20 cellular contexts compared by ENCODE assay signal in genomic region chr18:40553029-40553428, GRCh38.
A peak's percentile ranks its signal among the peaks of the same experiment; 100 is the strongest.
DNase-seq lines count a peak whose midpoint lies in the region; ATAC-seq and TF ChIP-seq lines count a peak whose summit lies in the region.
"Had no signal": no experiment of that assay in that cellular context is flagged by ENCODE, and none has a peak within 500 bp of the region (broad histone marks: within the 10 kb centered on the region; RNA-seq: fewer than 3 reads in every experiment).

No MANE protein-coding gene starts in this region.

- H3K18ac ChIP-seq in IMR-90 (ENCODE audit: low read depth, low read length): peak overlapping the region; percentile 67; the same call in 1 of the 2 replicates

- no peaks in the 10 kb centered on the region for H3K9me3 Mint-ChIP-seq in stimulated activated memory B cell treated with anti-CD40 and anti-IgM and Interleukin-4, amounts not matched to agents 10 μg/mL and 1 μg/mL and 100 μg/mL, for 72 hours

- CTCF ChIA-PET in IMR-90 (lab: Yijun Ruan, JAX) (interaction anchor here (0.8 to 1.1 kb wide), 2 partner anchors 10 to 22 kb away, joined by 3 read pairs; no protein-coding TSS in a partner anchor), mammary epithelial cell (lab: Charles Lee; ENCODE audit: low non-redundant PET) (no interaction called here)

- H3K23ac ChIP-seq in IMR-90 (ENCODE audit: low read depth, low read length): peak overlapping the region; percentile 40; the same call in 1 of the 2 replicates

- H2BK5ac ChIP-seq in IMR-90 (ENCODE audit: low read depth, low read length, poor library complexity, severe bottlenecking): no peak overlapping the region

- H3K36me3 Mint-ChIP-seq in stimulated activated memory B cell treated with anti-CD40 and anti-IgM and Interleukin-4, amounts not matched to agents 10 μg/mL and 1 μg/mL and 100 μg/mL, for 72 hours: no peaks in the 10 kb centered on the region
- no peaks in the 10 kb centered on the region for H3K36me3 Mint-ChIP-seq in T-helper 17 cell (ENCODE audit: low read depth)

- DNase-seq in A172 (ENCODE audit: low spot score) (peak; percentile 35), IMR-90 (peak; percentile 11), mammary epithelial cell (peak; percentile 49), iris pigment epithelial cell (ENCODE audit: low read depth) (peak; percentile 25), Kasumi-1 (lab: John Stamatoyannopoulos, UW) (no peak), T-helper 17 cell (no peak)
- DNase-seq: CD4-positive, alpha-beta T cell; GF-D8; GOT3; NCI-H1048; NCI-H1436; NCI-H2029; NCI-H2171 treated with DMSO at 0.1 percent for 48 hours; NCI-H510A; NCI-H748 treated with DMSO at 0.1 percent for 48 hours; NK-92 treated with Interleukin-12 subunit alpha and Interleukin-12 subunit beta, amount 100 ng/mL, for 24 hours; Right ventricle myocardium superior had no signal

- H3K4me3 Mint-ChIP-seq in stimulated activated memory B cell treated with anti-CD40 and anti-IgM and Interleukin-4, amounts not matched to agents 10 μg/mL and 1 μg/mL and 100 μg/mL, for 72 hours: no peak overlapping the region
- no peak overlapping the region for H3K4me3 Mint-ChIP-seq in T-helper 17 cell
- H3K4me3 Mint-ChIP-seq: CD4-positive, alpha-beta T cell had no signal

- no peak for TF ChIP-seq RAD21 in IMR-90 (IDR thresholded peaks at IDR 0.05; ENCODE audit: low read length)

- H4K8ac ChIP-seq in IMR-90 (ENCODE audit: low read depth in 2 of 2, low read length in 2 of 2): peak overlapping the region in 1 of 2 experiments; percentile 40; a peak in 2 of 4 replicates

- peak overlapping the region; percentile 80 for H2BK20ac ChIP-seq in IMR-90 (ENCODE audit: low read depth, low read length)

- H3K79me2 ChIP-seq in mammary epithelial cell (ENCODE audit: insufficient read depth, low read length): no peaks in the 10 kb centered on the region

- H3K9me1 ChIP-seq in IMR-90 (ENCODE audit: insufficient read depth, low read length): peaks cover 6% of the 10 kb centered on the region; the same call in 1 of the 2 replicates

- ATAC-seq in IMR-90 (ENCODE audit: low read depth) (no peak), T-helper 17 cell (no peak)
- no peak for ATAC-seq in stimulated activated memory B cell treated with anti-CD40 and anti-IgM and Interleukin-4, amounts not matched to agents 10 μg/mL and 1 μg/mL and 100 μg/mL, for 72 hours
- ATAC-seq: A549, K562 had no signal

- no peak overlapping the region for H3K27ac ChIP-seq in IMR-90 (ENCODE audit: insufficient read depth, low read length)
- no peak overlapping the region for H3K27ac ChIP-seq in mammary epithelial cell (ENCODE audit: insufficient read depth, low read depth, low read length)
- H3K27ac ChIP-seq: A549 had no signal

- dilution Hi-C loops in IMR-90 (cut with HindIII; ENCODE audit: low sequenced_read_pairs, unreplicated experiment): no loop called here
- dilution Hi-C loops in mammary epithelial cell (cut with HindIII; ENCODE audit: low sequenced_read_pairs): no loop called here

- no peaks in the 10 kb centered on the region for H3K4me1 Mint-ChIP-seq in stimulated activated memory B cell treated with anti-CD40 and anti-IgM and Interleukin-4, amounts not matched to agents 10 μg/mL and 1 μg/mL and 100 μg/mL, for 72 hours
- H3K4me1 Mint-ChIP-seq in T-helper 17 cell: no peaks in the 10 kb centered on the region

- peak overlapping the region; percentile 57; the same call in 1 of the 3 replicates for H2BK15ac ChIP-seq in IMR-90 (ENCODE audit: low read depth, low read length)

- H3K4me1 ChIP-seq in IMR-90 (ENCODE audit: control insufficient read depth, insufficient read depth, low read length): peaks cover 14% of the 10 kb centered on the region
- H3K4me1 ChIP-seq in mammary epithelial cell (ENCODE audit: insufficient read depth, low read length): peaks cover 16% of the 10 kb centered on the region
- H3K4me1 ChIP-seq: A549 had no signal

- H3K27me3 ChIP-seq in IMR-90 (ENCODE audit: control insufficient read depth, insufficient read depth, low read length) (no peaks in the 10 kb centered on the region), mammary epithelial cell (ENCODE audit: insufficient read depth, low read length) (no peaks in the 10 kb centered on the region)

- no peak overlapping the region for H3K9ac ChIP-seq in IMR-90 (ENCODE audit: low read depth, low read length)
- H3K9ac ChIP-seq in mammary epithelial cell (ENCODE audit: insufficient read depth, low read length): no peak overlapping the region

- H3K4me2 ChIP-seq in IMR-90 (ENCODE audit: low read depth, low read length) (no peak overlapping the region; the same call in 1 of the 2 replicates), mammary epithelial cell (ENCODE audit: insufficient read depth, low read depth, low read length) (peak overlapping the region; percentile 33)
- H3K4me2 ChIP-seq: A549 had no signal

- H2AK9ac ChIP-seq in IMR-90 (replicated peaks; ENCODE audit: low read depth, low read length, poor library complexity): no peak overlapping the region

- 0 out of 2 replicates have a peak overlapping the region, but pooled peaks have one; percentile 10 for H2AK5ac ChIP-seq in IMR-90 (ENCODE audit: low read depth, low read length)

- in situ Hi-C loops in IMR-90 (cut with MboI; ENCODE audit: low sequenced_read_pairs) (no loop called here), mammary epithelial cell (cut with MboI; ENCODE audit: low sequenced_read_pairs in 2 of 2) (no loop called here)

- H3K14ac ChIP-seq in IMR-90 (replicated peaks; ENCODE audit: low read depth, low read length): peak overlapping the region; percentile 54

- no peaks in the 10 kb centered on the region for H4K20me1 ChIP-seq in IMR-90 (ENCODE audit: insufficient read depth, low read length)
- no peaks in the 10 kb centered on the region for H4K20me1 ChIP-seq in mammary epithelial cell (ENCODE audit: insufficient read depth, low read length)

- peak overlapping the region; percentile 48; the same call in 1 of the 2 replicates for H3K56ac ChIP-seq in IMR-90 (ENCODE audit: extremely low read depth, insufficient read depth, low read length)

- no peaks in the 10 kb centered on the region for H3K79me1 ChIP-seq in IMR-90 (ENCODE audit: low read depth in 1 of 2, low read length in 2 of 2)

- no peaks in the 10 kb centered on the region for H3K36me3 ChIP-seq in IMR-90 (ENCODE audit: control insufficient read depth, insufficient read depth, low read length)
- H3K36me3 ChIP-seq in mammary epithelial cell (ENCODE audit: insufficient read depth, low read length): no peaks in the 10 kb centered on the region

- H3K9me3 ChIP-seq in IMR-90 (ENCODE audit: control insufficient read depth, insufficient read depth, low read length) (no peaks in the 10 kb centered on the region), mammary epithelial cell (replicated peaks; ENCODE audit: insufficient read depth, low read length) (no peaks in the 10 kb centered on the region), T-helper 17 cell (ENCODE audit: control insufficient read depth, low read length, poor library complexity, severe bottlenecking) (no peaks in the 10 kb centered on the region)
- H3K9me3 ChIP-seq: A549 had no signal

- no peak overlapping the region for H3K4me3 ChIP-seq in IMR-90 (ENCODE audit: insufficient read depth, low read depth, low read length)
- no peak overlapping the region for H3K4me3 ChIP-seq in mammary epithelial cell (replicated peaks in 1 of 3; ENCODE audit: insufficient read depth in 1 of 3, low read depth in 2 of 3, low read length in 3 of 3)
- H3K4me3 ChIP-seq: A549, K562 had no signal

- no peak for TF ChIP-seq POLR2A in IMR-90 (IDR thresholded peaks at IDR 0.05; ENCODE audit: low read depth, low read length)

- no peak for TF ChIP-seq CTCF in IMR-90 (conservative IDR thresholded peaks at IDR 0.05; ENCODE audit: low read depth, low read length)
- no peak for TF ChIP-seq CTCF in mammary epithelial cell (conservative IDR thresholded peaks at IDR 0.05 in 1 of 2, IDR thresholded peaks at IDR 0.05 in 1 of 2; ENCODE audit: extremely low read depth in 1 of 2, insufficient read depth in 1 of 2, low read depth in 1 of 2, low read length in 2 of 2)

- BruUV-seq in IMR-90 (replicated peaks; lab: Mats Ljungman, UMichigan): no TSS peak
- no TSS peak for BruUV-seq in mammary epithelial cell (replicated peaks; lab: Mats Ljungman, UMichigan)

- no peak overlapping the region for H3K27ac Mint-ChIP-seq in stimulated activated memory B cell treated with anti-CD40 and anti-IgM and Interleukin-4, amounts not matched to agents 10 μg/mL and 1 μg/mL and 100 μg/mL, for 72 hours
- H3K27ac Mint-ChIP-seq in T-helper 17 cell: no peak overlapping the region
- H3K27ac Mint-ChIP-seq: CD4-positive, alpha-beta T cell had no signal

- peak overlapping the region; percentile 11; the same call in 1 of the 2 replicates for H4K91ac ChIP-seq in IMR-90 (ENCODE audit: insufficient read depth, low read depth, low read length)

- H4K5ac ChIP-seq in IMR-90 (ENCODE audit: low read depth, low read length): no peak overlapping the region; the same call in 1 of the 2 replicates

- peak overlapping the region; percentile 33; the same call in 1 of the 2 replicates for H3K4ac ChIP-seq in IMR-90 (ENCODE audit: low read depth, low read length)

- H2BK120ac ChIP-seq in IMR-90 (ENCODE audit: low read depth, low read length): peak overlapping the region; percentile 68

- intact Hi-C loops in IMR-90 (cut with micrococcal nuclease): no loop called here
- intact Hi-C loops in mammary epithelial cell (cut with micrococcal nuclease): no loop called here

- H2AFZ ChIP-seq in IMR-90 (replicated peaks; ENCODE audit: low read length, poor library complexity) (no peak overlapping the region), mammary epithelial cell (ENCODE audit: low read depth, low read length) (peak overlapping the region; percentile 79)

- no peaks in the 10 kb centered on the region for H3K27me3 Mint-ChIP-seq in stimulated activated memory B cell treated with anti-CD40 and anti-IgM and Interleukin-4, amounts not matched to agents 10 μg/mL and 1 μg/mL and 100 μg/mL, for 72 hours
- H3K27me3 Mint-ChIP-seq in T-helper 17 cell: no peaks in the 10 kb centered on the region
- H3K27me3 Mint-ChIP-seq: CD4-positive, alpha-beta T cell had no signal

- POLR2A ChIA-PET in IMR-90 (lab: Charles Lee; ENCODE audit: unreplicated experiment): no interaction called here

TF ChIP-seq in IMR-90, 13 proteins besides CTCF, POLR2A, EP300 and RAD21 (continues in another document):
- TF ChIP-seq USF2 (IDR thresholded peaks at IDR 0.05; ENCODE audit: low read depth, low read length) (no peak), NFE2L2 (IDR thresholded peaks at IDR 0.05; ENCODE audit: low read depth, low read length) (no peak), BHLHE40 (IDR thresholded peaks at IDR 0.05; ENCODE audit: low read depth, low read length) (no peak), MAFK (IDR thresholded peaks at IDR 0.05; ENCODE audit: low read depth, low read length) (no peak), RCOR1 (IDR thresholded peaks at IDR 0.05; ENCODE audit: insufficient replicate concordance, low read length) (no peak), MAZ (IDR thresholded peaks at IDR 0.05; ENCODE audit: borderline replicate concordance, low read depth, low read length) (no peak)

Comparison
In these comparisons a context has a peak if more than half of its experiments do, and no peak if none do; other contexts are left out.
1. DNase-seq: peak in A172 (single experiment), IMR-90 (single experiment), mammary epithelial cell (single experiment) and iris pigment epithelial cell (single experiment); none in Kasumi-1 (0 of 2) and T-helper 17 cell (0 of 3).